ENCODE assay signal across 8 cellular contexts in the genomic region with DNA sequence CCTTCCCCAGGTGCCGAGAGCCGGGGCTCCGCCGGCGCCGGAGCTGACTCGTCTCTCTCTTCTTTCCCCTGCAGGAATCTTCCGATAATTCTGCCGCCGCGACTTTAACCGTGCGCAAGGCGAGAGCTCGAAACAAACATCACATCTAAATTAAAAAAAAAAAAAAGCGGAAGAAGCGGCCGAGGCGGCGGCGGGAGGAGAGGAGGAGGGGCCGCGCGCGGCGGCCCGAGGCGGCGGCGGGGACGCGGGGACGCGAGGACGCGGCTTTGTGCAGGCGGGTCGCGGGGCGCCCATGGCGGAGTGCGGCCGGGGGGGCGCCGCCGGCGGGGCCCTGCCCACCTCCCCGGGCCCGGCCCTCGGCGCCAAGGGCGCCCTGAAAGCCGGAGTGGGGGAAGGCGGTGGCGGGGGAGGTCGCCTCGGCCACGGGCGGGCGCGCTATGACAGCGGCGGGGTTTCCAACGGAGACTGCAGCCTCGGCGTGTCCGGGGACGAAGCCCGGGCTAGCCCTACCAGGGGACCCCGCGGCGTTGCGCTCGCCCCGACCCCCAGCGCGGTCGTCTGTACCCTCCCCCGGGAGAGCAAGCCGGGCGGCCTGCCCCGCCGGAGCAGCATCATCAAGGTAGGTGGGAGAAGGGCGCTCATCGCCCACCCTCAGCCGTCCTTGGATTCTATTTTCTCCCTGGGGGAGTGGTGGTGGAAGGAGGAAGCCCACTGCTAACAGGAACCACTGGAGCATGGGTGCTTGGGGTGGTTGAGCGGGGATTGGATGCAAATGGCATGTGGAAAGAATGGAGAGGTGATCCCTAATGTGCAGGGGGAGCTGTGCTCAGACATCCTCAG.
A peak's percentile ranks its signal among the peaks of the same experiment; 100 is the strongest.
DNase-seq lines count a peak whose midpoint lies in the region; TF ChIP-seq lines count a peak whose summit lies in the region.

TSS of gene PLCL2 (plus strand) at position 208 of the 840 bp plus-strand sequence. CDS start at position 293, 85 bp downstream.

- no peaks in the 10 kb centered on the region for H3K36me3 ChIP-seq in duodenal mucosa (ENCODE audit: control insufficient read depth in 1 of 2, insufficient read depth in 2 of 2, low read length in 2 of 2)

- H3K4me3 ChIP-seq in HFF-Myc (replicated peaks; ENCODE audit: low read depth, low read length) (peak within 1 kb of the TSS; percentile 88), NB4 (ENCODE audit: low read depth, low read length) (peak within 1 kb of the TSS; percentile 54), duodenal mucosa (ENCODE audit: low read depth in 1 of 2, low read length in 2 of 2) (peak within 1 kb of the TSS; percentile 91 to 96)

- peak; percentile 13 for TF ChIP-seq POLR2A in GM15510 (IDR thresholded peaks at IDR 0.05; ENCODE audit: borderline replicate concordance, extremely low read depth, insufficient read length)
- TF ChIP-seq POLR2A in NB4 (IDR thresholded peaks at IDR 0.05; ENCODE audit: extremely low read depth, insufficient read length): no peak

- H3K4me1 ChIP-seq in duodenal mucosa (ENCODE audit: control insufficient read depth in 1 of 2, insufficient read depth in 2 of 2, low read length in 2 of 2): peaks cover 25 to 30% of the 10 kb centered on the region in 2 donors

- H3K9me3 ChIP-seq in duodenal mucosa (ENCODE audit: control insufficient read depth in 1 of 2, low read length in 2 of 2): no peaks in the 10 kb centered on the region

- H3K9ac ChIP-seq in duodenal mucosa (ENCODE audit: low read depth in 1 of 2, low read length in 2 of 2): peak within 1 kb of the TSS; percentile 69 to 82

- H3K27ac ChIP-seq in duodenal mucosa (ENCODE audit: low read depth, low read length): peak within 1 kb of the TSS; percentile 71

- no peak for DNase-seq in HFF-Myc (ENCODE audit: extremely low read depth, low read depth)
- peak; percentile 72 for DNase-seq in NB4 (ENCODE audit: low read depth)
- peak; percentile 74 for DNase-seq in activated CD4-positive, alpha-beta T cell treated with anti-CD3 and anti-CD28 coated beads, Interleukin-2, amount 50 U/mL, for 1 hour
- peak; percentile 29 for DNase-seq in medulla oblongata (ENCODE audit: extremely low spot score)
- peak; percentile 43 for DNase-seq in stimulated activated CD8-positive, alpha-beta memory T cell treated with anti-CD3 and anti-CD28 coated beads, Interleukin-15, amount 100 ng/mL, for 1 hour (ENCODE audit: low read depth)
- no peak for DNase-seq in GF-D8 (lab: John Stamatoyannopoulos, UW)

- no peak for TF ChIP-seq CTCF in HFF-Myc (IDR thresholded peaks at IDR 0.05; ENCODE audit: low read depth, low read length, missing control alignments)
- no peak for TF ChIP-seq CTCF in NB4 (IDR thresholded peaks at IDR 0.05; ENCODE audit: low read depth, low read length)

- no peaks in the 10 kb centered on the region for H3K27me3 ChIP-seq in duodenal mucosa (ENCODE audit: control insufficient read depth in 1 of 2, insufficient read depth in 2 of 2, low read length in 2 of 2)

Comparison
In these comparisons a context has a peak if more than half of its experiments do, and no peak if none do; other contexts are left out.
1. DNase-seq: peak in NB4 (single experiment), activated CD4-positive, alpha-beta T cell treated with anti-CD3 and anti-CD28 coated beads, Interleukin-2, amount 50 U/mL, for 1 hour (single experiment), medulla oblongata (single experiment) and stimulated activated CD8-positive, alpha-beta memory T cell treated with anti-CD3 and anti-CD28 coated beads, Interleukin-15, amount 100 ng/mL, for 1 hour (single experiment); none in HFF-Myc (single experiment) and GF-D8 (single experiment).
2. Peak in every context shown above with its lines, with median percentiles within 50 percentile points of each other: H3K4me3 ChIP-seq.